9 cellular contexts compared by ENCODE assay signal in genomic region chr16:3173892-3174617, GRCh38. TPM values are rescaled to one million over a fixed set of nuclear protein-coding genes. Genes with fewer than 3 reads are reported as not detected.
DNase-seq lines count a peak whose midpoint lies in the region; ATAC-seq and TF ChIP-seq lines count a peak whose summit lies in the region.
"Had no signal": no experiment of that assay in that cellular context is flagged by ENCODE, and none has a peak within 500 bp of the region (broad histone marks: within the 10 kb centered on the region; RNA-seq: fewer than 3 reads in every experiment).

No MANE protein-coding gene starts in this region.

- no peaks in the 10 kb centered on the region for H3K9me3 Mint-ChIP-seq in activated naive CD8-positive, alpha-beta T cell treated with anti-CD3 and anti-CD28 coated beads for 36 hours
- peaks cover 9% of the 10 kb centered on the region for H3K9me3 Mint-ChIP-seq in nephron

- peaks cover 36% of the 10 kb centered on the region for H3K4me1 Mint-ChIP-seq in activated naive CD8-positive, alpha-beta T cell treated with anti-CD3 and anti-CD28 coated beads for 36 hours
- peaks cover 9% of the 10 kb centered on the region for H3K4me1 Mint-ChIP-seq in nephron

- peak overlapping the region; percentile 70 for H3K27ac Mint-ChIP-seq in activated naive CD8-positive, alpha-beta T cell treated with anti-CD3 and anti-CD28 coated beads for 36 hours
- no peak overlapping the region for H3K27ac Mint-ChIP-seq in nephron

- no peaks in the 10 kb centered on the region for H3K36me3 ChIP-seq in MG63

- H3K36me3 Mint-ChIP-seq in activated naive CD8-positive, alpha-beta T cell treated with anti-CD3 and anti-CD28 coated beads for 36 hours, result peaks cover 2% of the 10 kb centered on the region
- no peaks in the 10 kb centered on the region for H3K36me3 Mint-ChIP-seq in nephron (ENCODE audit: low read depth)

- peak in 2 of 3 experiments; percentile 29 to 45 for TF ChIP-seq CTCF in nephron (IDR thresholded peaks at IDR 0.05; ENCODE audit: unreplicated experiment in 3 of 3)

- no peaks in the 10 kb centered on the region for H3K9me3 ChIP-seq in MG63

- peaks cover 87% of the 10 kb centered on the region for H3K27me3 Mint-ChIP-seq in activated naive CD8-positive, alpha-beta T cell treated with anti-CD3 and anti-CD28 coated beads for 36 hours
- peaks cover 98% of the 10 kb centered on the region for H3K27me3 Mint-ChIP-seq in nephron (ENCODE audit: low read depth)

- H3K4me3 Mint-ChIP-seq in activated naive CD8-positive, alpha-beta T cell treated with anti-CD3 and anti-CD28 coated beads for 36 hours, result peak overlapping the region; percentile 69
- H3K4me3 Mint-ChIP-seq in nephron, result peak overlapping the region; percentile 39 to 68 (median 47)

- DNase-seq in activated T-cell treated with anti-CD3 and anti-CD28 coated beads for 48 hours (ENCODE audit: low read depth) (peak; percentile 43), MG63 (no peak), globus pallidus (ENCODE audit: low spot score) (no peak), NCI-H226 (no peak)
- DNase-seq in activated T-cell treated with anti-CD3 and anti-CD28 coated beads, Interleukin-2, amount 50 U/mL, for 1 hour, result no peak
- peak; percentile 52 for DNase-seq in activated naive CD8-positive, alpha-beta T cell treated with anti-CD3 and anti-CD28 coated beads for 36 hours

- H3K27me3 ChIP-seq in MG63, result peaks cover 20% of the 10 kb centered on the region

- no peak for ATAC-seq in GM18867 (IDR thresholded peaks at IDR 0.05; ENCODE audit: unreplicated experiment)

- H3K4me3 ChIP-seq in MG63, result peak overlapping the region; percentile 13; the same call in 1 of the 2 replicates

RNA-seq across cellular contexts. Expression of gene OR1F1, which starts 13.9 kb away (rescaled TPM):
- total RNA-seq in MG63 (2014; rRNA removed; shearing (Covaris generic); ENCODE audit: low replicate concordance), result not detected in 2 replicates
- not detected for total RNA-seq in activated naive CD8-positive, alpha-beta T cell treated with anti-CD3 and anti-CD28 coated beads for 36 hours
- total RNA-seq: glomerular endothelial cell had no signal

RNA-seq across cellular contexts. Expression of gene ZNF213, which starts 39.2 kb away (rescaled TPM):
- 2.8 and 11.9 TPM in 2 replicates for total RNA-seq in MG63 (2014; rRNA removed; shearing (Covaris generic); ENCODE audit: low replicate concordance)
- 1 to 10 TPM; 7.6 to 9.1 TPM for total RNA-seq in activated naive CD8-positive, alpha-beta T cell treated with anti-CD3 and anti-CD28 coated beads for 36 hours

Comparison
In these comparisons a context has a peak if more than half of its experiments do, and no peak if none do; other contexts are left out.
1. DNase-seq: peak in activated T-cell treated with anti-CD3 and anti-CD28 coated beads for 48 hours (single experiment) and activated naive CD8-positive, alpha-beta T cell treated with anti-CD3 and anti-CD28 coated beads for 36 hours (single experiment); none in activated T-cell treated with anti-CD3 and anti-CD28 coated beads, Interleukin-2, amount 50 U/mL, for 1 hour (single experiment), MG63 (single experiment), globus pallidus (single experiment) and NCI-H226 (single experiment).